Comparison of ENCODE assay signal across 10 cellular contexts in genomic region chr3:39142067-39142466, GRCh38. TPM values are rescaled to one million over a fixed set of nuclear protein-coding genes. Genes with fewer than 3 reads are reported as not detected.
A peak's percentile ranks its signal among the peaks of the same experiment; 100 is the strongest.
DNase-seq lines count a peak whose midpoint lies in the region; ATAC-seq and TF ChIP-seq lines count a peak whose summit lies in the region.
"Had no signal": no experiment of that assay in that cellular context is flagged by ENCODE, and none has a peak within 500 bp of the region (broad histone marks: within the 10 kb centered on the region; RNA-seq: fewer than 3 reads in every experiment).

No MANE protein-coding gene starts in this region.

- H3K27me3 ChIP-seq in right cardiac atrium (ENCODE audit: control insufficient read depth, insufficient read depth) (no peaks in the 10 kb centered on the region), smooth muscle cell (ENCODE audit: low read depth) (no peaks in the 10 kb centered on the region)

- peak overlapping the region; percentile 38 for H3K4me2 ChIP-seq in smooth muscle cell

- ATAC-seq in right cardiac atrium (peak; percentile 25 to 50), HG03469 (IDR thresholded peaks at IDR 0.05; ENCODE audit: unreplicated experiment) (no peak), GM18870 (IDR thresholded peaks at IDR 0.05; ENCODE audit: unreplicated experiment) (no peak)

- no peak overlapping the region for H2AFZ ChIP-seq in smooth muscle cell (ENCODE audit: low read depth)

- DNase-seq in DMS53 (lab: John Stamatoyannopoulos, UW) (peak; percentile 19), DMS53 treated with DMSO at 0.1 percent for 48 hours (lab: John Stamatoyannopoulos, UW; ENCODE audit: unreplicated experiment) (no peak), SHP77 treated with DMSO at 0.1 percent for 48 hours (lab: John Stamatoyannopoulos, UW) (peak; percentile 59), right cardiac atrium (peak in 2 of 3 donors; percentile 38 to 74), smooth muscle cell (lab: John Stamatoyannopoulos, UW; ENCODE audit: unreplicated experiment) (no peak), NCI-H2227 treated with DMSO at 0.1 percent for 48 hours (lab: John Stamatoyannopoulos, UW) (no peak)
- DNase-seq: activated CD4-positive, alpha-beta T cell treated with anti-CD3 and anti-CD28 coated beads, Interleukin-2, amount 10 ng/mL, durations not matched to agents 7 days and 5 days had no signal

- H3K79me2 ChIP-seq in smooth muscle cell (ENCODE audit: low read depth) = peaks cover 62% of the 10 kb centered on the region

- peaks cover 22% of the 10 kb centered on the region for H3K36me3 ChIP-seq in smooth muscle cell (ENCODE audit: low read depth)

- H3K4me3 ChIP-seq in right cardiac atrium (ENCODE audit: low read length) (no peak overlapping the region), smooth muscle cell (no peak overlapping the region)

- no peak overlapping the region for H3K9ac ChIP-seq in smooth muscle cell (ENCODE audit: low read depth)

- intact Hi-C loops in right cardiac atrium (cut with DNase I) = no loop called here

- H3K4me1 ChIP-seq in right cardiac atrium (ENCODE audit: control insufficient read depth, insufficient read depth, low read length) = peaks cover 30% of the 10 kb centered on the region
- peaks cover 14% of the 10 kb centered on the region for H3K4me1 ChIP-seq in smooth muscle cell (ENCODE audit: low read depth)

- peaks cover 100% of the 10 kb centered on the region for H4K20me1 ChIP-seq in smooth muscle cell (ENCODE audit: low read depth)

- H3K9me3 ChIP-seq in right cardiac atrium (ENCODE audit: control insufficient read depth, low read length) (no peaks in the 10 kb centered on the region), smooth muscle cell (replicated peaks; ENCODE audit: low read depth) (no peaks in the 10 kb centered on the region)

- no peak for TF ChIP-seq CTCF in smooth muscle cell (IDR thresholded peaks at IDR 0.05; ENCODE audit: borderline replicate concordance, insufficient read depth, poor library complexity, severe bottlenecking)

- 64% methylated on average over 5 of the region's 5 CpGs for WGBS in right cardiac atrium
- WGBS in smooth muscle cell (ENCODE audit: low lambda C conversion rate) = 95% methylated on average over 5 of the region's 5 CpGs

- peaks cover 52% of the 10 kb centered on the region for H3F3A ChIP-seq in smooth muscle cell (ENCODE audit: low read depth)

- H3K27ac ChIP-seq in right cardiac atrium (ENCODE audit: low read length) (no peak overlapping the region), smooth muscle cell (ENCODE audit: low read depth) (peak overlapping the region; percentile 74)

RNA-seq across cellular contexts. Expression of gene CSRNP1, which starts 11.3 kb away (rescaled TPM):
- 10 to 100 TPM; 10.9 to 33.2 (median 15.7) TPM for total RNA-seq in right cardiac atrium
- polyA plus RNA-seq in right cardiac atrium = 30.5 TPM
- 124 and 159 TPM in 2 replicates for total RNA-seq in smooth muscle cell
- polyA plus RNA-seq in smooth muscle cell = 198 and 252 TPM in 2 replicates

RNA-seq across cellular contexts. Expression of gene TTC21A, which starts 34.6 kb away (rescaled TPM):
- total RNA-seq in right cardiac atrium (1 to 10 TPM; 1.9 to 3.4 (median 2.5) TPM), smooth muscle cell (1.7 and 2.3 TPM in 2 replicates)
- polyA plus RNA-seq in right cardiac atrium (2.0 TPM), smooth muscle cell (10.2 and 10.6 TPM in 2 replicates)

RNA-seq across cellular contexts. Expression of gene GORASP1, which starts 34.6 kb away (rescaled TPM):
- total RNA-seq in right cardiac atrium (10 to 100 TPM; 43.7 to 53.4 (median 47.4) TPM), smooth muscle cell (27.6 and 29.5 TPM in 2 replicates)
- polyA plus RNA-seq in right cardiac atrium (26.3 TPM), smooth muscle cell (41.6 and 57.0 TPM in 2 replicates)

RNA-seq across cellular contexts. Expression of gene XIRP1, which starts 50.3 kb away (rescaled TPM):
- total RNA-seq in right cardiac atrium (100 to 1,000 TPM; 152 to 278 (median 176) TPM), smooth muscle cell (0.13 and 0.31 TPM in 2 replicates)
- polyA plus RNA-seq in right cardiac atrium (453 TPM), smooth muscle cell (0.60 and 0.75 TPM in 2 replicates)
- total RNA-seq: activated CD4-positive, alpha-beta T cell treated with anti-CD3 and anti-CD28 coated beads, Interleukin-2, amount 10 ng/mL, durations not matched to agents 7 days and 5 days; renal cortical epithelial cell had no signal

Comparison
In these comparisons a context has a peak if more than half of its experiments do, and no peak if none do; other contexts are left out.
1. DNase-seq: peak in DMS53 (single experiment), SHP77 treated with DMSO at 0.1 percent for 48 hours (single experiment) and right cardiac atrium (2 of 3); none in DMS53 treated with DMSO at 0.1 percent for 48 hours (single experiment), smooth muscle cell (single experiment) and NCI-H2227 treated with DMSO at 0.1 percent for 48 hours (single experiment).
2. ATAC-seq: peak in right cardiac atrium (2 of 2); none in HG03469 (single experiment) and GM18870 (single experiment).